In the genomic region with DNA sequence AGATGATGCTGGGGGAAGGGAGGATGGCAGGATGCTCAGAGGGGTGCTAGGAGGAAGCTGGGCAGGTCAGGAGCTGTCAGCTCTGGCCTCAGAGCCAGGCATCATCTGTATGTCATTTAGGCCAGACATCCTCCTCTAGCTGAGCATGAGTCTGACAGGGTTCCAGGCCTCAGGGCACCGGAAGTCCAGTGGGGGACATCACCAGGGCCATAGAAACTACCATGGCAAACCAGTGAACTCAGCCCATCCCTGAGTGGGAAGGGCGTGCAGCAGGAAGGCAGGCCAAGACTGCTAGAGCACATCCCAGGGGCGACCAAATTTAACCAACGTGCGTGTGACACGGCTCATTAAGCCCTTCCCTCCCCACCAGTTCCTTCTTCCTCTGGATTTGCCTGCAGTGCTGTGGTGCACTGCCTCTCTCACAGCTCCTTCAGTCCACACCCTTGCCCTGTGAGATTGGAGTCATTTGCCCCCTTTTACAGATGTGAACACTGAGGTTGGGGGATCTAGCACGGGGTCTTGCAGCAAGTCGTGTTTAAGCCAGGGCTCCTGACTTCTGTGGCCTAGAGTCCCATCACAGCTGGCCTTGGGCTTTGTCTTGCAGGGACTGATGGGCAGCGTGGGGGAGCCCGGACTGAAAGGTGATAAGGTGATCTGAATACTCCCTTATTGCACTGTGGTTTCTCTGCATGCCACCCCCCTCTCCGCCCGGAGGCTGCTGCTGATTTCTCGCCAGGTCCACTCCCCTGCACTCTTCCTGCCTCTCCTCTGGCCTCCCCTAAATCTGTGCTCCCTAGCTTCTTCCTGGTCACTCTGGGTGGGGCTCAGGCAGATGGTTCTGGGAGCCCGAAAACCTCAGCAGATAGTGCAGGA, we compare ENCODE assay signal across 1 cellular context.
TF ChIP-seq lines count a peak whose summit lies in the region.

No MANE protein-coding gene starts in this region.

TF ChIP-seq in H1, 55 proteins besides CTCF, POLR2A, EP300 and RAD21:
- no peak for TF ChIP-seq SIN3A (conservative IDR thresholded peaks at IDR 0.05 in 1 of 2, IDR thresholded peaks at IDR 0.05 in 1 of 2; ENCODE audit: low read depth in 1 of 2, low read length in 2 of 2)
- TF ChIP-seq TCF12 (IDR thresholded peaks at IDR 0.05; ENCODE audit: low read depth, low read length), result no peak
- no peak for TF ChIP-seq SRF (IDR thresholded peaks at IDR 0.05; ENCODE audit: low read depth, low read length)
- TF ChIP-seq CTBP2 (IDR thresholded peaks at IDR 0.05; ENCODE audit: borderline replicate concordance, insufficient read depth, insufficient read length, low read length), result no peak
- no peak for TF ChIP-seq FOSL1 (IDR thresholded peaks at IDR 0.05; ENCODE audit: insufficient read depth, low read depth, low read length)
- TF ChIP-seq, protein P1, sequence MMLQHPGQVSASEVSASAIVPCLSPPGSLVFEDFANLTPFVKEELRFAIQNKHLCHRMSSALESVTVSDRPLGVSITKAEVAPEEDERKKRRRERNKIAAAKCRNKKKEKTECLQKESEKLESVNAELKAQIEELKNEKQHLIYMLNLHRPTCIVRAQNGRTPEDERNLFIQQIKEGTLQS (IDR thresholded peaks at IDR 0.05; ENCODE audit: insufficient read depth, low read depth, low read length), result no peak
- TF ChIP-seq KDM4A (IDR thresholded peaks at IDR 0.05; ENCODE audit: low read depth, low read length, severe bottlenecking), result no peak
- no peak for TF ChIP-seq TBP (IDR thresholded peaks at IDR 0.05; ENCODE audit: low read depth, low read length)
- TF ChIP-seq YY1 (IDR thresholded peaks at IDR 0.05; ENCODE audit: low read depth, low read length), result no peak
- TF ChIP-seq SUZ12 (IDR thresholded peaks at IDR 0.05; ENCODE audit: low read length), result no peak
- no peak for TF ChIP-seq SP4 (IDR thresholded peaks at IDR 0.05; ENCODE audit: low read length)
- no peak for TF ChIP-seq SIRT6 (IDR thresholded peaks at IDR 0.05; ENCODE audit: low read length)
- no peak for TF ChIP-seq TEAD4 (IDR thresholded peaks at IDR 0.05; ENCODE audit: low read depth, low read length)
- TF ChIP-seq MAFK (IDR thresholded peaks at IDR 0.05; ENCODE audit: low read depth, low read length), result no peak
- TF ChIP-seq CREB1 (IDR thresholded peaks at IDR 0.05), result no peak
- TF ChIP-seq BRCA1 (IDR thresholded peaks at IDR 0.05; ENCODE audit: low read depth, low read length), result no peak
- no peak for TF ChIP-seq ASH2L (IDR thresholded peaks at IDR 0.05; ENCODE audit: low read length)
- no peak for TF ChIP-seq ZNF274 (IDR thresholded peaks at IDR 0.05; ENCODE audit: borderline replicate concordance, extremely low read depth, low read length)
- no peak for TF ChIP-seq BACH1 (IDR thresholded peaks at IDR 0.05; ENCODE audit: low read length)
- TF ChIP-seq, protein P2, sequence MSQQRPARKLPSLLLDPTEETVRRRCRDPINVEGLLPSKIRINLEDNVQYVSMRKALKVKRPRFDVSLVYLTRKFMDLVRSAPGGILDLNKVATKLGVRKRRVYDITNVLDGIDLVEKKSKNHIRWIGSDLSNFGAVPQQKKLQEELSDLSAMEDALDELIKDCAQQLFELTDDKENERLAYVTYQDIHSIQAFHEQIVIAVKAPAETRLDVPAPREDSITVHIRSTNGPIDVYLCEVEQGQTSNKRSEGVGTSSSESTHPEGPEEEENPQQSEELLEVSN (IDR thresholded peaks at IDR 0.05), result no peak
